In the genomic region with DNA sequence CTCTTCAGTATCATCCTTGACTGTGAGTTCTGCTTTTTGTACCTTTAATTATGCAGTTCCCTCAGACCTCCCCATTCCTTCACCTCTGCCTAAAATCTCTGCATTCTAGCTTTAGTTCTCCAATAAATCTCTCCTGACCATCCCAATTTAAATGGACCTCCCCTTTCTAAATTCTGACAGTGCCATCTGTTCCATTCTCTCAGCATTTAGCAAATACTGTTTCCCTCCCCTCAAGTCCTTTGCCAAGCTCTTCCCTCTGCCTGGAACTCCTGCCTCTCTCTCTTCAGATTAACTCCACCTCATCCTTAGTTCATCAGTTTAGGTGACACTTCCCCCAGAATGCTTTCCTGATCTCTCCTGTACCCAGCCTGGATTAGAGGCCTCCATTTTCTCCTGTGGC, we compare ENCODE assay signal across 21 cellular contexts.
"Had no signal": no experiment of that assay in that cellular context is flagged by ENCODE, and none has a peak within 500 bp of the region (broad histone marks: within the 10 kb centered on the region; RNA-seq: fewer than 3 reads in every experiment).

No MANE protein-coding gene starts in this region.

- H3K9me3 ChIP-seq: body of pancreas, heart left ventricle, prostate gland, spleen, upper lobe of right lung had no signal

- H3K4me1 ChIP-seq: prostate gland, upper lobe of right lung had no signal

- H3K4me1 Mint-ChIP-seq: activated B cell treated with CpG ODN at 0.5 μM for 24 hours had no signal

- H3K9me3 Mint-ChIP-seq: activated B cell treated with CpG ODN at 0.5 μM for 24 hours; dendritic cell treated with granulocyte-macrophage colony-stimulating factor and Interleukin-4, amounts not matched to agents 40 ng/mL and 50 ng/mL, for 4 days; natural killer cell treated with Interleukin-12 subunit alpha and Interleukin-12 subunit beta and Interleukin-15 and Interleukin-18, amount 100 ng/mL, for 72 hours had no signal

- H3K4me3 Mint-ChIP-seq: activated B cell treated with CpG ODN at 0.5 μM for 24 hours; dendritic cell treated with granulocyte-macrophage colony-stimulating factor and Interleukin-4, amounts not matched to agents 40 ng/mL and 50 ng/mL, for 4 days; natural killer cell treated with Interleukin-12 subunit alpha and Interleukin-12 subunit beta and Interleukin-15 and Interleukin-18, amount 100 ng/mL, for 72 hours had no signal

- DNase-seq: activated B cell treated with CpG ODN at 0.5 μM for 24 hours; activated CD4-positive, alpha-beta T cell treated with anti-CD3 and anti-CD28 coated beads for 4 hours; activated CD4-positive, alpha-beta T cell treated with anti-CD3 and anti-CD28 coated beads, Interleukin-2, amount 50 U/mL, for 48 hours; activated CD8-positive, alpha-beta memory T cell treated with anti-CD3 and anti-CD28 coated beads, Interleukin-2, amount 50 U/mL, for 48 hours; activated naive CD4-positive, alpha-beta T cell treated with Interleukin-2 at 50 U/mL for 16 hours; activated T-cell treated with anti-CD3 and anti-CD28 coated beads, Interleukin-2, amount 50 U/mL, for 48 hours; anterior cingulate cortex; body of pancreas; effector CD4-positive, alpha-beta T cell; heart left ventricle; left cardiac atrium; midbrain; spleen; stimulated activated CD4-positive, alpha-beta T cell treated with anti-CD3 and anti-CD28 coated beads, Interleukin-4, amount 100 ng/mL, for 1 hour; stimulated activated naive CD4-positive, alpha-beta T cell treated with Interleukin-2 at 50 U/mL for 16 hours; T1000; upper lobe of right lung had no signal

- H3K27ac ChIP-seq: body of pancreas, cardiac muscle cell, heart left ventricle, prostate gland, spleen, upper lobe of right lung had no signal

- H3K36me3 Mint-ChIP-seq: natural killer cell treated with Interleukin-12 subunit alpha and Interleukin-12 subunit beta and Interleukin-15 and Interleukin-18, amount 100 ng/mL, for 72 hours had no signal

- H3K27ac Mint-ChIP-seq: activated B cell treated with CpG ODN at 0.5 μM for 24 hours; natural killer cell treated with Interleukin-12 subunit alpha and Interleukin-12 subunit beta and Interleukin-15 and Interleukin-18, amount 100 ng/mL, for 72 hours had no signal

- H3K27me3 Mint-ChIP-seq: activated B cell treated with CpG ODN at 0.5 μM for 24 hours; natural killer cell treated with Interleukin-12 subunit alpha and Interleukin-12 subunit beta and Interleukin-15 and Interleukin-18, amount 100 ng/mL, for 72 hours had no signal

- H3K4me3 ChIP-seq: body of pancreas, cardiac muscle cell, heart left ventricle, prostate gland, spleen, upper lobe of right lung had no signal

- ATAC-seq: body of pancreas; heart left ventricle; left cardiac atrium; natural killer cell treated with Interleukin-12 subunit alpha and Interleukin-12 subunit beta and Interleukin-15 and Interleukin-18, amount 100 ng/mL, for 72 hours; upper lobe of right lung had no signal

- H3K36me3 ChIP-seq: cardiac muscle cell, heart left ventricle, prostate gland, spleen, upper lobe of right lung had no signal

- H3K27me3 ChIP-seq: body of pancreas, heart left ventricle, spleen, upper lobe of right lung had no signal
